ENCODE assay signal across 8 cellular contexts in the genomic region with DNA sequence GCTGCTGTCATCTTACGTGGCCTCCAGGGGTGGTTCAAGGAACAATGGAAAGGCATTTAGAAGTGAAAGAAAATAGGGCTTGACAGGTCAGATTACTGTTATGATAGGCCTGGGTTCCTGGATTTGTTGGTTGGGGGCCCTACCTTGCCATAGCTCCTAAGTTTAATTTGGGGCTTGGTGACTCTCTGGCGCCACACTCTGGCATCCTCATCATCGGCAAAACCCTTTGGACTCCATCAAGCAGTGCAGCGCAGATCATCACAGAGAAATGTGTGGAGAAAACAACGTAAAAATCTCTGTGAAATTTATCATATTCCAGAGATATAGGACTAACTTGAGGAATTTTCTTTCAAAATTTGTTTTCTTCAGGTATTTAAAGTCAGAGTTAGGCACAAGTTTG. TPM values are rescaled to one million over a fixed set of nuclear protein-coding genes. Genes with fewer than 3 reads are reported as not detected.
A peak's percentile ranks its signal among the peaks of the same experiment; 100 is the strongest.
DNase-seq lines count a peak whose midpoint lies in the region; ATAC-seq, FAIRE-seq and TF ChIP-seq lines count a peak whose summit lies in the region.

No MANE protein-coding gene starts in this region.

- intact Hi-C loops in OCI-LY7 (cut with micrococcal nuclease; ENCODE audit: unreplicated experiment) (loop anchor here (1.0 to 5.0 kb wide), 3 partner anchors 140 to 460 kb away; no protein-coding TSS in a partner anchor), left ventricle myocardium inferior (cut with micrococcal nuclease) (loop anchor here (5.0 kb wide), 1 partner anchor 335 kb away; no protein-coding TSS in a partner anchor), spleen (cut with DNase I; ENCODE audit: low total_unique reads) (loop anchor here (5.0 kb wide), 1 partner anchor 335 kb away; no protein-coding TSS in a partner anchor)

- CTCF ChIA-PET in OCI-LY7 (lab: Charles Lee; ENCODE audit: unreplicated experiment) = interaction anchor here (0.5 to 1.3 kb wide), 2 partner anchors 21 to 334 kb away, joined by 3 to 7 read pairs; no protein-coding TSS in a partner anchor

- H3K79me2 ChIP-seq in OCI-LY7 (ENCODE audit: insufficient read depth, low read depth, low read length) = no peaks in the 10 kb centered on the region

- no peak for DNase-seq in GM18507 (ENCODE audit: extremely low spot score, insufficient read length, low read depth)
- peak; percentile 56 for DNase-seq in OCI-LY7 (ENCODE audit: low spot score)
- peak; percentile 19 for DNase-seq in activated gamma-delta T cell treated with anti-CD3 and anti-CD28 coated beads, Interleukin-2, amount 50 U/mL, for 16 hours (ENCODE audit: low read depth)
- peak; percentile 28 for DNase-seq in left ventricle myocardium inferior
- peak; percentile 64 for DNase-seq in spleen

- no peak overlapping the region for H3K4me2 ChIP-seq in OCI-LY7 (ENCODE audit: low read length)

- POLR2A ChIA-PET in OCI-LY7 (lab: Charles Lee) = no interaction called here

- peak overlapping the region; percentile 8; the same call in 1 of the 2 replicates for H2AFZ ChIP-seq in OCI-LY7 (ENCODE audit: low read length)

- no peaks in the 10 kb centered on the region for H4K20me1 ChIP-seq in OCI-LY7 (ENCODE audit: insufficient read depth, low read length)

- H3K9me3 ChIP-seq in OCI-LY7 (ENCODE audit: low read length) = no peaks in the 10 kb centered on the region
- no peaks in the 10 kb centered on the region for H3K9me3 ChIP-seq in left ventricle myocardium inferior (replicated peaks)
- peaks cover 0 to 4% (median 0%) of the 10 kb centered on the region in 8 donors for H3K9me3 ChIP-seq in spleen

- no peaks in the 10 kb centered on the region for H3K36me3 ChIP-seq in OCI-LY7 (ENCODE audit: insufficient read depth, low read length)
- no peaks in the 10 kb centered on the region for H3K36me3 ChIP-seq in left ventricle myocardium inferior
- no peaks in the 10 kb centered on the region for H3K36me3 ChIP-seq in spleen

- no peaks in the 10 kb centered on the region for H3K27me3 ChIP-seq in left ventricle myocardium inferior (ENCODE audit: low read depth)
- H3K27me3 ChIP-seq in spleen (replicated peaks in 1 of 7) = no peaks in the 10 kb centered on the region

- no peak for TF ChIP-seq POLR2A in spleen (IDR thresholded peaks at IDR 0.05)

- peak; percentile 36 for FAIRE-seq in GM18507 (lab: Jason Lieb, UNC)

- H3K4me3 ChIP-seq in OCI-LY7 (ENCODE audit: low read depth, low read length, poor library complexity, severe bottlenecking) = no peak overlapping the region
- H3K4me3 ChIP-seq in left ventricle myocardium inferior = no peak overlapping the region
- H3K4me3 ChIP-seq in spleen = no peak overlapping the region

- peak; percentile 92 for TF ChIP-seq CTCF in OCI-LY7 (conservative IDR thresholded peaks at IDR 0.05; ENCODE audit: low read length)
- TF ChIP-seq CTCF in left ventricle myocardium inferior (IDR thresholded peaks at IDR 0.05; ENCODE audit: borderline replicate concordance) = peak; percentile 78
- peak; percentile 28 to 69 (median 64) for TF ChIP-seq CTCF in spleen (IDR thresholded peaks at IDR 0.05 in 8 of 11, conservative IDR thresholded peaks at IDR 0.05 in 3 of 11)

- BruUV-seq in OCI-LY7 (replicated peaks; lab: Mats Ljungman, UMichigan) = no TSS peak

- 54 to 63% (median 60%) methylated on average over 5 of the region's 5 CpGs for WGBS in spleen, 5 donors

- ATAC-seq in GM21526 (IDR thresholded peaks at IDR 0.05; ENCODE audit: low FRiP score, unreplicated experiment) = no peak
- no peak for ATAC-seq in HG02973 (IDR thresholded peaks at IDR 0.05; ENCODE audit: unreplicated experiment)
- no peak for ATAC-seq in GM19452 (IDR thresholded peaks at IDR 0.05; ENCODE audit: unreplicated experiment)

- no peaks in the 10 kb centered on the region for H3K9me2 ChIP-seq in OCI-LY7 (ENCODE audit: insufficient read depth, low read length)

- H3K4me1 ChIP-seq in OCI-LY7 (ENCODE audit: insufficient read depth, low read length, poor library complexity, severe bottlenecking) (no peaks in the 10 kb centered on the region), left ventricle myocardium inferior (no peaks in the 10 kb centered on the region), spleen (no peaks in the 10 kb centered on the region)

- H3K27ac ChIP-seq in OCI-LY7 (ENCODE audit: low read depth, low read length, poor library complexity, severe bottlenecking) = no peak overlapping the region
- no peak overlapping the region for H3K27ac ChIP-seq in left ventricle myocardium inferior (replicated peaks)
- no peak overlapping the region for H3K27ac ChIP-seq in spleen

RNA-seq across cellular contexts. Expression of gene AIG1, which starts 33.6 kb away (rescaled TPM):
- total RNA-seq in OCI-LY7 (2014; rRNA removed; shearing (Covaris generic)) = 0.85 and 1.5 TPM in 2 replicates
- total RNA-seq in OCI-LY7 (2022) = 0.40 and 0.85 TPM in 2 replicates
- 76.5 TPM for total RNA-seq in left ventricle myocardium inferior
- total RNA-seq in spleen = 10 to 100 TPM; 22.1 to 38.0 (median 34.0) TPM
- polyA plus RNA-seq in spleen = 10 to 100 TPM; 14.3 to 15.3 (median 15.2) TPM

Comparison
In these comparisons a context has a peak if more than half of its experiments do, and no peak if none do; other contexts are left out.
1. RNA of gene AIG1, which starts 33.6 kb away (total RNA-seq): 76.5 TPM in left ventricle myocardium inferior (single experiment) and 22.1 to 38.0 TPM in spleen; 0.40 to 1.5 TPM in OCI-LY7; every median in the first group is over 4 times any median in the second.
2. Peak in every context shown above with its lines, with median percentiles within 50 percentile points of each other: CTCF ChIP-seq.